In the genomic region with DNA sequence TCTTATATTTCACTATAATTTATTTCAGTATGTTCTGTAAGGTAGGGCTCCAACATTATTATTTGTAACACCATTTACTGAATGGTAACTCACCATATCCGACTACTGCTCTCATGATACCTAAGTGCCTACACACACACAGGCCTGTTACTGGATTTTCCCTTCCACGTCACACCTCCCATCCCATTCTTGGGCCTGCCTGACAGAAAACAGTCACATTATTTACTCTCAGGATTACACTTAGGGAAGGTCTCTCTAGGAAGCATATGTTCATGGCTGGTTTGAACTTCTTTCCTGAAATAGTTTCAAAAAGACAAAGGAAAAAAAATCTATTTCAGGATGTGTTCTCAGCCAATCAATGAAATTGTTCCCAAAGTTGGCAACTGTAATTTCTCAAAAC, we compare ENCODE assay signal across 23 cellular contexts.
DNase-seq lines count a peak whose midpoint lies in the region; ATAC-seq and TF ChIP-seq lines count a peak whose summit lies in the region.
"Had no signal": no experiment of that assay in that cellular context is flagged by ENCODE, and none has a peak within 500 bp of the region (broad histone marks: within the 10 kb centered on the region; RNA-seq: fewer than 3 reads in every experiment).

No MANE protein-coding gene starts in this region.

- DNase-seq in activated naive CD8-positive, alpha-beta T cell treated with anti-CD3 and anti-CD28 coated beads, Interleukin-2, amount 50 U/mL, for 24 hours, result no peak
- DNase-seq in dermis blood vessel endothelial cell (peak; percentile 56), NCI-H524 (lab: John Stamatoyannopoulos, UW) (no peak), BE2C (no peak)
- no peak for DNase-seq in naive thymus-derived CD4-positive, alpha-beta T cell
- DNase-seq: CD8-positive, alpha-beta T cell; DMS 273 treated with DMSO at 0.1 percent for 48 hours; DMS79; EL; GDM1; KBM-7; NCI-H2029; NCI-H446 treated with DMSO at 0.1 percent for 48 hours; NCI-H526 treated with DMSO at 0.1 percent for 48 hours; PC-9 had no signal

- intact Hi-C loops in naive thymus-derived CD4-positive, alpha-beta T cell (cut with micrococcal nuclease), result loop anchor here in 1 of 2 donors (10.0 kb wide), 3 partner anchors 505 to 1645 kb away; a partner anchor contains a TSS

- peaks cover 81% of the 10 kb centered on the region for H3K4me1 Mint-ChIP-seq in activated naive CD8-positive, alpha-beta T cell (ENCODE audit: low read depth)
- peaks cover 58% of the 10 kb centered on the region for H3K4me1 Mint-ChIP-seq in activated naive CD8-positive, alpha-beta T cell treated with anti-CD3 and anti-CD28 coated beads, Interleukin-2, amount 50 U/mL, for 24 hours
- H3K4me1 Mint-ChIP-seq in naive thymus-derived CD4-positive, alpha-beta T cell, result peaks cover 49 to 92% (median 84%) of the 10 kb centered on the region in 7 donors

- CTCF ChIA-PET in naive thymus-derived CD4-positive, alpha-beta T cell (lab: Charles Lee), result interaction anchor here (2.2 kb wide), 1 partner anchor 51 kb away, joined by 10 read pairs; no protein-coding TSS in a partner anchor

- H3K27ac ChIP-seq in naive thymus-derived CD4-positive, alpha-beta T cell (ENCODE audit: low read depth, low read length), result no peak overlapping the region
- H3K27ac ChIP-seq: BLaER1 treated with 17β-estradiol and CSF1 and Interleukin-3, amounts not matched to agents 10 nM and 100 nM; PC-9; SJCRH30 had no signal

- H3K27ac Mint-ChIP-seq in activated naive CD8-positive, alpha-beta T cell, result peak overlapping the region; percentile 75
- no peak overlapping the region for H3K27ac Mint-ChIP-seq in activated naive CD8-positive, alpha-beta T cell treated with anti-CD3 and anti-CD28 coated beads, Interleukin-2, amount 50 U/mL, for 24 hours
- H3K27ac Mint-ChIP-seq in naive thymus-derived CD4-positive, alpha-beta T cell, result peak overlapping the region in 8 of 9 donors; percentile 16 to 89 (median 74)
- H3K27ac Mint-ChIP-seq: GM23338 had no signal

- no peaks in the 10 kb centered on the region for H3K9me3 Mint-ChIP-seq in activated naive CD8-positive, alpha-beta T cell (ENCODE audit: low read depth)
- H3K9me3 Mint-ChIP-seq in activated naive CD8-positive, alpha-beta T cell treated with anti-CD3 and anti-CD28 coated beads, Interleukin-2, amount 50 U/mL, for 24 hours, result peaks cover 4% of the 10 kb centered on the region
- H3K9me3 Mint-ChIP-seq in naive thymus-derived CD4-positive, alpha-beta T cell, result peaks cover 0 to 3% (median 0%) of the 10 kb centered on the region in 11 donors
- H3K9me3 Mint-ChIP-seq: CD8-positive, alpha-beta T cell; GM23338 had no signal

- H3K36me3 Mint-ChIP-seq in activated naive CD8-positive, alpha-beta T cell, result peaks cover 5% of the 10 kb centered on the region
- peaks cover 6% of the 10 kb centered on the region for H3K36me3 Mint-ChIP-seq in activated naive CD8-positive, alpha-beta T cell treated with anti-CD3 and anti-CD28 coated beads, Interleukin-2, amount 50 U/mL, for 24 hours (ENCODE audit: low read depth)
- peaks cover 0 to 40% (median 8%) of the 10 kb centered on the region in 5 donors for H3K36me3 Mint-ChIP-seq in naive thymus-derived CD4-positive, alpha-beta T cell

- TF ChIP-seq CTCF in BE2C (IDR thresholded peaks at IDR 0.05; ENCODE audit: low read depth, low read length), result no peak

- no peak overlapping the region for H3K4me3 ChIP-seq in naive thymus-derived CD4-positive, alpha-beta T cell (ENCODE audit: low read length)
- no peak overlapping the region for H3K4me3 ChIP-seq in BE2C (ENCODE audit: low read depth, low read length)
- H3K4me3 ChIP-seq: BLaER1 treated with 17β-estradiol and CSF1 and Interleukin-3, amounts not matched to agents 10 nM and 100 nM; GM12878; GM23338; HAP-1; PC-9; SJCRH30 had no signal

- no peaks in the 10 kb centered on the region for H3K27me3 ChIP-seq in naive thymus-derived CD4-positive, alpha-beta T cell (ENCODE audit: control insufficient read depth in 2 of 2, insufficient read depth in 2 of 2, low read length in 2 of 2)
- H3K27me3 ChIP-seq in BE2C, result peaks cover 33% of the 10 kb centered on the region
- H3K27me3 ChIP-seq: SJCRH30 had no signal

- H3K36me3 ChIP-seq in naive thymus-derived CD4-positive, alpha-beta T cell (ENCODE audit: control insufficient read depth in 2 of 3, insufficient read depth in 3 of 3, low read length in 3 of 3), result no peaks in the 10 kb centered on the region
- H3K36me3 ChIP-seq in BE2C, result no peaks in the 10 kb centered on the region
- H3K36me3 ChIP-seq: HAP-1, SJCRH30 had no signal

- POLR2A ChIA-PET in naive thymus-derived CD4-positive, alpha-beta T cell (lab: Charles Lee), result no interaction called here

- no peaks in the 10 kb centered on the region for H3K27me3 Mint-ChIP-seq in activated naive CD8-positive, alpha-beta T cell
- no peaks in the 10 kb centered on the region for H3K27me3 Mint-ChIP-seq in activated naive CD8-positive, alpha-beta T cell treated with anti-CD3 and anti-CD28 coated beads, Interleukin-2, amount 50 U/mL, for 24 hours
- no peaks in the 10 kb centered on the region for H3K27me3 Mint-ChIP-seq in naive thymus-derived CD4-positive, alpha-beta T cell

- no peak for ATAC-seq in activated naive CD8-positive, alpha-beta T cell treated with anti-CD3 and anti-CD28 coated beads, Interleukin-2, amount 50 U/mL, for 24 hours
- ATAC-seq in naive thymus-derived CD4-positive, alpha-beta T cell, result no peak
- no peak for ATAC-seq in HG03565 (IDR thresholded peaks at IDR 0.05; ENCODE audit: unreplicated experiment)
- ATAC-seq: CD8-positive, alpha-beta T cell; GM12878; GM23338; Right ventricle myocardium inferior had no signal

- H3K9me3 ChIP-seq in naive thymus-derived CD4-positive, alpha-beta T cell (ENCODE audit: control insufficient read depth in 2 of 3, low read length in 3 of 3), result no peaks in the 10 kb centered on the region
- no peaks in the 10 kb centered on the region for H3K9me3 ChIP-seq in BE2C
- H3K9me3 ChIP-seq: HAP-1, SJCRH30 had no signal

- H3K4me3 Mint-ChIP-seq in activated naive CD8-positive, alpha-beta T cell, result no peak overlapping the region
- no peak overlapping the region for H3K4me3 Mint-ChIP-seq in activated naive CD8-positive, alpha-beta T cell treated with anti-CD3 and anti-CD28 coated beads, Interleukin-2, amount 50 U/mL, for 24 hours
- no peak overlapping the region for H3K4me3 Mint-ChIP-seq in naive thymus-derived CD4-positive, alpha-beta T cell
- H3K4me3 Mint-ChIP-seq: CD8-positive, alpha-beta T cell; GM23338 had no signal

- peaks cover 42 to 62% of the 10 kb centered on the region in 2 donors for H3K4me1 ChIP-seq in naive thymus-derived CD4-positive, alpha-beta T cell (ENCODE audit: control insufficient read depth in 2 of 2, insufficient read depth in 2 of 2, low read length in 2 of 2)
- no peaks in the 10 kb centered on the region for H3K4me1 ChIP-seq in BE2C
- H3K4me1 ChIP-seq: SJCRH30 had no signal
